In genomic region chr11:74255741-74256369, GRCh38 we compare ENCODE assay signal across 8 cellular contexts. TPM values are rescaled to one million over a fixed set of nuclear protein-coding genes. Genes with fewer than 3 reads are reported as not detected.
A peak's percentile ranks its signal among the peaks of the same experiment; 100 is the strongest.
DNase-seq lines count a peak whose midpoint lies in the region; ATAC-seq lines count a peak whose summit lies in the region.

No MANE protein-coding gene starts in this region.

- H3K36me3 Mint-ChIP-seq in activated naive CD4-positive, alpha-beta T cell treated with anti-CD3 and anti-CD28 coated beads, Interleukin-2, amount 10 ng/mL, durations not matched to agents 7 days and 5 days, result peaks cover 6% of the 10 kb centered on the region

- no peaks in the 10 kb centered on the region; the same call in 1 of the 2 replicates for H4K20me1 ChIP-seq in Karpas-422 (ENCODE audit: insufficient read depth, low read depth, low read length)

- peaks cover 8% of the 10 kb centered on the region for H3K36me3 ChIP-seq in Karpas-422 (ENCODE audit: insufficient read depth, low read length)

- DNase-seq in EH (ENCODE audit: low read depth) (peak; percentile 68), Karpas-422 (peak; percentile 85), SHP77 treated with DMSO at 0.1 percent for 48 hours (lab: John Stamatoyannopoulos, UW) (peak; percentile 56), Right ventricle myocardium superior (no peak), pulmonary artery endothelial cell (ENCODE audit: low read depth, low spot score) (peak; percentile 15), mesenteric fat pad (ENCODE audit: low spot score) (no peak)
- peak; percentile 66 for DNase-seq in activated naive CD4-positive, alpha-beta T cell treated with anti-CD3 and anti-CD28 coated beads, Interleukin-2, amount 10 ng/mL, durations not matched to agents 7 days and 5 days

- no peak overlapping the region for H3K4me3 ChIP-seq in Karpas-422 (ENCODE audit: low read length)

- H3K4me1 Mint-ChIP-seq in activated naive CD4-positive, alpha-beta T cell treated with anti-CD3 and anti-CD28 coated beads, Interleukin-2, amount 10 ng/mL, durations not matched to agents 7 days and 5 days, result no peaks in the 10 kb centered on the region

- no peak overlapping the region for H3K27ac Mint-ChIP-seq in activated naive CD4-positive, alpha-beta T cell treated with anti-CD3 and anti-CD28 coated beads, Interleukin-2, amount 10 ng/mL, durations not matched to agents 7 days and 5 days

- no peaks in the 10 kb centered on the region for H3K27me3 ChIP-seq in Karpas-422 (ENCODE audit: low read length)

- H3K9me2 ChIP-seq in Karpas-422 (replicated peaks; ENCODE audit: insufficient read depth, low read length), result no peaks in the 10 kb centered on the region

- intact Hi-C loops in Right ventricle myocardium superior (cut with DNase I), result loop anchor here (5.0 kb wide), 1 partner anchor 191 kb away; no protein-coding TSS in a partner anchor

- H3K9me3 Mint-ChIP-seq in activated naive CD4-positive, alpha-beta T cell treated with anti-CD3 and anti-CD28 coated beads, Interleukin-2, amount 10 ng/mL, durations not matched to agents 7 days and 5 days, result no peaks in the 10 kb centered on the region

- H3K27ac ChIP-seq in Karpas-422 (ENCODE audit: low read length), result no peak overlapping the region

- ATAC-seq in Right ventricle myocardium superior (ENCODE audit: poor library complexity) (peak; percentile 75), GM21390 (IDR thresholded peaks at IDR 0.05; ENCODE audit: unreplicated experiment) (no peak)

- no peaks in the 10 kb centered on the region for H3K79me2 ChIP-seq in Karpas-422 (ENCODE audit: low read length)

- no peaks in the 10 kb centered on the region for H3K4me1 ChIP-seq in Karpas-422 (ENCODE audit: low read length)

- CTCF ChIA-PET in activated naive CD4-positive, alpha-beta T cell treated with anti-CD3 and anti-CD28 coated beads, Interleukin-2, amount 10 ng/mL, durations not matched to agents 7 days and 5 days (lab: Charles Lee), result interaction anchor here (0.7 to 2.7 kb wide), 28 partner anchors 10 to 316 kb away, joined by 3 to 50 read pairs (median 4); no protein-coding TSS in a partner anchor

- H3K9ac ChIP-seq in Karpas-422 (ENCODE audit: low read length), result no peak overlapping the region

- H3K9me3 ChIP-seq in Karpas-422 (ENCODE audit: low read length), result no peaks in the 10 kb centered on the region

- no peak overlapping the region for H2AFZ ChIP-seq in Karpas-422 (ENCODE audit: low read length)

- H3K27me3 Mint-ChIP-seq in activated naive CD4-positive, alpha-beta T cell treated with anti-CD3 and anti-CD28 coated beads, Interleukin-2, amount 10 ng/mL, durations not matched to agents 7 days and 5 days, result no peaks in the 10 kb centered on the region

- no peak overlapping the region for H3K4me3 Mint-ChIP-seq in activated naive CD4-positive, alpha-beta T cell treated with anti-CD3 and anti-CD28 coated beads, Interleukin-2, amount 10 ng/mL, durations not matched to agents 7 days and 5 days

- no peak overlapping the region for H3K4me2 ChIP-seq in Karpas-422 (ENCODE audit: low read depth, low read length, poor library complexity, severe bottlenecking)

RNA-seq across cellular contexts. Expression of gene P4HA3, which starts 55.6 kb away (rescaled TPM):
- not detected in 2 replicates for total RNA-seq in Karpas-422 (2014; rRNA removed; shearing (Covaris generic); ENCODE audit: low replicate concordance)
- total RNA-seq in Right ventricle myocardium superior, result not detected
- total RNA-seq in pulmonary artery endothelial cell, result 32.4 and 40.7 TPM in 2 replicates
- 1.0 TPM for total RNA-seq in mesenteric fat pad

Comparison
In these comparisons a context has a peak if more than half of its experiments do, and no peak if none do; other contexts are left out.
1. DNase-seq: peak in EH (single experiment), Karpas-422 (single experiment), SHP77 treated with DMSO at 0.1 percent for 48 hours (single experiment), activated naive CD4-positive, alpha-beta T cell treated with anti-CD3 and anti-CD28 coated beads, Interleukin-2, amount 10 ng/mL, durations not matched to agents 7 days and 5 days (single experiment) and pulmonary artery endothelial cell (single experiment); none in Right ventricle myocardium superior (single experiment) and mesenteric fat pad (single experiment).
2. RNA of gene P4HA3, which starts 55.6 kb away (total RNA-seq): 32.4 to 40.7 TPM in pulmonary artery endothelial cell; 1.0 TPM in mesenteric fat pad (single experiment), not detected in Right ventricle myocardium superior (single experiment) and not detected in Karpas-422; every median in the first group is over 10 times any median in the second.